ENCODE assay signal across 23 cellular contexts in the genomic region with DNA sequence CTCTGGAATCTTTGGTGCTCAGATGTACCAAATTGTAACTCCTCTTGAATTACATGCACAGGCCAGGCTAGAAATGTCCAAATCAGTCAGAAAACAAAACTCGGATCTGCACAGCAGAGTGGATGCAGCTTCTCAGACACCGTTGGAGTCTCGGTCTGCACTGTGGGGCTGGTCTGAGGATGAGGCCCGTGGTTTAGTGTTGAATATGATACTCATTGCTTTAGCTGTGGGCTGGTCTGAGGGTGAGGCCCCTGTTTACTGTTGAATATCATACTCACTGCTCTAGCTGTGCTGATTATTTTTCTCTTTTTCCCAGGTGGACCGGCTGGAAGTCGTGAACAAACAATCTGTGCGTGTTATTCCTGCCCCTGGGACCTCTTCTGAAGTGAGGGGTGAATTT. TPM values are rescaled to one million over a fixed set of nuclear protein-coding genes. Genes with fewer than 3 reads are reported as not detected.
DNase-seq lines count a peak whose midpoint lies in the region; ATAC-seq and TF ChIP-seq lines count a peak whose summit lies in the region.
"Had no signal": no experiment of that assay in that cellular context is flagged by ENCODE, and none has a peak within 500 bp of the region (broad histone marks: within the 10 kb centered on the region; RNA-seq: fewer than 3 reads in every experiment).

No MANE protein-coding gene starts in this region.

- TF ChIP-seq CTCF in activated CD8-positive, alpha-beta T cell treated with anti-CD3 and anti-CD28 coated beads for 36 hours (IDR thresholded peaks at IDR 0.05) = no peak
- no peak for TF ChIP-seq CTCF in osteoblast (IDR thresholded peaks at IDR 0.05; ENCODE audit: extremely low read depth, low read depth, low read length)

- no peak overlapping the region for H3K4me3 ChIP-seq in osteoblast (ENCODE audit: insufficient read depth, low read length)
- H3K4me3 ChIP-seq: A549; BLaER1 treated with 17β-estradiol and CSF1 and Interleukin-3, amounts not matched to agents 10 nM and 100 nM; GM12878; GM23338 had no signal

- POLR2A ChIA-PET in activated CD8-positive, alpha-beta T cell treated with anti-CD3 and anti-CD28 coated beads, Interleukin-2, amount 10 ng/mL, durations not matched to agents 7 days and 5 days (lab: Charles Lee) = interaction anchor here (0.8 kb wide), 1 partner anchor 12 kb away, joined by 4 read pairs; no protein-coding TSS in a partner anchor
- POLR2A ChIA-PET in activated CD8-positive, alpha-beta T cell treated with anti-CD3 and anti-CD28 coated beads for 36 hours (lab: Charles Lee) = no interaction called here

- intact Hi-C loops in activated CD8-positive, alpha-beta T cell treated with anti-CD3 and anti-CD28 coated beads for 36 hours (cut with micrococcal nuclease) = no loop called here

- peaks cover 14% of the 10 kb centered on the region for H3K4me1 Mint-ChIP-seq in activated CD8-positive, alpha-beta T cell treated with anti-CD3 and anti-CD28 coated beads, Interleukin-2, amount 10 ng/mL, durations not matched to agents 7 days and 5 days (ENCODE audit: low read depth)
- peaks cover 6% of the 10 kb centered on the region for H3K4me1 Mint-ChIP-seq in activated CD8-positive, alpha-beta T cell treated with anti-CD3 and anti-CD28 coated beads for 36 hours (ENCODE audit: low read depth)
- peaks cover 9% of the 10 kb centered on the region for H3K4me1 Mint-ChIP-seq in activated T-cell treated with anti-CD3 and anti-CD28 coated beads, Interleukin-2, amount 50 U/mL, for 72 hours (ENCODE audit: low read depth)
- H3K4me1 Mint-ChIP-seq: CD14-positive monocyte, GM23338, H9 had no signal

- peaks cover 10% of the 10 kb centered on the region for H3K79me2 ChIP-seq in osteoblast (ENCODE audit: insufficient read depth, low read length)

- no peaks in the 10 kb centered on the region for H3K9me3 Mint-ChIP-seq in activated CD8-positive, alpha-beta T cell treated with anti-CD3 and anti-CD28 coated beads, Interleukin-2, amount 10 ng/mL, durations not matched to agents 7 days and 5 days (ENCODE audit: insufficient read depth)
- no peaks in the 10 kb centered on the region for H3K9me3 Mint-ChIP-seq in activated CD8-positive, alpha-beta T cell treated with anti-CD3 and anti-CD28 coated beads for 36 hours
- no peaks in the 10 kb centered on the region for H3K9me3 Mint-ChIP-seq in activated T-cell treated with anti-CD3 and anti-CD28 coated beads, Interleukin-2, amount 50 U/mL, for 72 hours
- H3K9me3 Mint-ChIP-seq: CD4-positive, alpha-beta T cell; CD8-positive, alpha-beta memory T cell; GM23338; H9 had no signal

- no peaks in the 10 kb centered on the region for H3K4me1 ChIP-seq in osteoblast (ENCODE audit: insufficient read depth, low read length)
- H3K4me1 ChIP-seq: A549, BE2C had no signal

- peak overlapping the region; percentile 60 for H3K27ac Mint-ChIP-seq in activated CD8-positive, alpha-beta T cell treated with anti-CD3 and anti-CD28 coated beads, Interleukin-2, amount 10 ng/mL, durations not matched to agents 7 days and 5 days
- H3K27ac Mint-ChIP-seq in activated CD8-positive, alpha-beta T cell treated with anti-CD3 and anti-CD28 coated beads for 36 hours = no peak overlapping the region
- H3K27ac Mint-ChIP-seq in activated T-cell treated with anti-CD3 and anti-CD28 coated beads, Interleukin-2, amount 50 U/mL, for 72 hours = no peak overlapping the region
- H3K27ac Mint-ChIP-seq: CD4-positive, alpha-beta T cell; GM23338; H9 had no signal

- H3K9me3 ChIP-seq in osteoblast (ENCODE audit: low read depth, low read length) = no peaks in the 10 kb centered on the region
- H3K9me3 ChIP-seq: A549; BE2C; BLaER1 treated with 17β-estradiol and CSF1 and Interleukin-3, amounts not matched to agents 10 nM and 100 nM had no signal

- no peaks in the 10 kb centered on the region for H4K20me1 ChIP-seq in osteoblast (ENCODE audit: insufficient read depth, low read length)

- H2AFZ ChIP-seq in osteoblast (ENCODE audit: low read length) = no peak overlapping the region
- H2AFZ ChIP-seq: GM23338 had no signal

- H3K36me3 Mint-ChIP-seq in activated CD8-positive, alpha-beta T cell treated with anti-CD3 and anti-CD28 coated beads, Interleukin-2, amount 10 ng/mL, durations not matched to agents 7 days and 5 days (ENCODE audit: low read depth) = peaks cover 54% of the 10 kb centered on the region
- H3K36me3 Mint-ChIP-seq in activated CD8-positive, alpha-beta T cell treated with anti-CD3 and anti-CD28 coated beads for 36 hours (ENCODE audit: low read depth) = peaks cover 51% of the 10 kb centered on the region
- H3K36me3 Mint-ChIP-seq in activated T-cell treated with anti-CD3 and anti-CD28 coated beads, Interleukin-2, amount 50 U/mL, for 72 hours (ENCODE audit: insufficient read depth in 2 of 2) = peaks cover 13 to 31% of the 10 kb centered on the region in 2 donors

- no peak for DNase-seq in activated CD8-positive, alpha-beta T cell treated with anti-CD3 and anti-CD28 coated beads, Interleukin-2, amount 10 ng/mL, durations not matched to agents 7 days and 5 days
- DNase-seq in activated CD8-positive, alpha-beta T cell treated with anti-CD3 and anti-CD28 coated beads for 36 hours = no peak
- no peak for DNase-seq in activated T-cell treated with anti-CD3 and anti-CD28 coated beads, Interleukin-2, amount 50 U/mL, for 72 hours
- no peak for DNase-seq in activated T-cell treated with anti-CD3 and anti-CD28 coated beads, Interleukin-2, amount 50 U/mL, for 1 hour
- DNase-seq in osteoblast (ENCODE audit: insufficient read length, low spot score, missing footprints) = peak; percentile 18
- DNase-seq in hypothalamus (lab: John Stamatoyannopoulos, UW) = no peak
- DNase-seq: 8988T; ACHN; AML-193; BE2C; CD4-positive, alpha-beta T cell; CD8-positive, alpha-beta memory T cell; DMS 273 treated with DMSO at 0.1 percent for 48 hours; DMS79; EL; GDM1; H9 had no signal

- peaks cover 62% of the 10 kb centered on the region for H3K36me3 ChIP-seq in osteoblast (ENCODE audit: insufficient read depth, low read length)

- no peak for ATAC-seq in activated CD8-positive, alpha-beta T cell treated with anti-CD3 and anti-CD28 coated beads, Interleukin-2, amount 10 ng/mL, durations not matched to agents 7 days and 5 days
- no peak for ATAC-seq in activated CD8-positive, alpha-beta T cell treated with anti-CD3 and anti-CD28 coated beads for 36 hours
- peak; percentile 43 to 46 for ATAC-seq in activated T-cell treated with anti-CD3 and anti-CD28 coated beads, Interleukin-2, amount 50 U/mL, for 72 hours (replicated peaks in 1 of 2)
- ATAC-seq: A549, GM12878, GM23338, HCT116 had no signal

- H3K4me2 ChIP-seq in osteoblast (ENCODE audit: insufficient read depth, low read length) = no peak overlapping the region
- H3K4me2 ChIP-seq: A549; BLaER1 treated with 17β-estradiol and CSF1 and Interleukin-3, amounts not matched to agents 10 nM and 100 nM; GM23338 had no signal

- CTCF ChIA-PET in activated CD8-positive, alpha-beta T cell treated with anti-CD3 and anti-CD28 coated beads, Interleukin-2, amount 10 ng/mL, durations not matched to agents 7 days and 5 days (lab: Charles Lee) = no interaction called here
- CTCF ChIA-PET in activated CD8-positive, alpha-beta T cell treated with anti-CD3 and anti-CD28 coated beads for 36 hours (lab: Charles Lee) = no interaction called here

- H3K27ac ChIP-seq in osteoblast (ENCODE audit: low read depth, low read length) = no peak overlapping the region
- H3K27ac ChIP-seq: A549; BLaER1 treated with 17β-estradiol and CSF1 and Interleukin-3, amounts not matched to agents 10 nM and 100 nM had no signal

- no peak overlapping the region for H3K4me3 Mint-ChIP-seq in activated CD8-positive, alpha-beta T cell treated with anti-CD3 and anti-CD28 coated beads, Interleukin-2, amount 10 ng/mL, durations not matched to agents 7 days and 5 days
- H3K4me3 Mint-ChIP-seq in activated CD8-positive, alpha-beta T cell treated with anti-CD3 and anti-CD28 coated beads for 36 hours = no peak overlapping the region
- peak overlapping the region in 1 of 2 donors; percentile 45 for H3K4me3 Mint-ChIP-seq in activated T-cell treated with anti-CD3 and anti-CD28 coated beads, Interleukin-2, amount 50 U/mL, for 72 hours
- H3K4me3 Mint-ChIP-seq: CD14-positive monocyte; CD4-positive, alpha-beta T cell; CD8-positive, alpha-beta memory T cell; GM23338; H9 had no signal

- H3K27me3 Mint-ChIP-seq in activated CD8-positive, alpha-beta T cell treated with anti-CD3 and anti-CD28 coated beads, Interleukin-2, amount 10 ng/mL, durations not matched to agents 7 days and 5 days (ENCODE audit: low read depth) = no peaks in the 10 kb centered on the region
- H3K27me3 Mint-ChIP-seq in activated CD8-positive, alpha-beta T cell treated with anti-CD3 and anti-CD28 coated beads for 36 hours = no peaks in the 10 kb centered on the region
- H3K27me3 Mint-ChIP-seq in activated T-cell treated with anti-CD3 and anti-CD28 coated beads, Interleukin-2, amount 50 U/mL, for 72 hours (ENCODE audit: low read depth) = no peaks in the 10 kb centered on the region
- H3K27me3 Mint-ChIP-seq: CD4-positive, alpha-beta T cell; CD8-positive, alpha-beta memory T cell had no signal

- no peaks in the 10 kb centered on the region for H3K27me3 ChIP-seq in osteoblast (ENCODE audit: insufficient read depth, low read length)
- H3K27me3 ChIP-seq: BE2C; BLaER1 treated with 17β-estradiol and CSF1 and Interleukin-3, amounts not matched to agents 10 nM and 100 nM had no signal

RNA-seq across cellular contexts. Expression of gene DBNDD1, which starts 35.0 kb away (rescaled TPM):
- under 1 TPM in 1 of 2 experiments, not detected in 1; 0.18 TPM for total RNA-seq in activated CD8-positive, alpha-beta T cell treated with anti-CD3 and anti-CD28 coated beads, Interleukin-2, amount 10 ng/mL, durations not matched to agents 7 days and 5 days
- total RNA-seq in activated CD8-positive, alpha-beta T cell treated with anti-CD3 and anti-CD28 coated beads for 36 hours = under 1 TPM; 0.52 to 0.96 TPM
- total RNA-seq in activated T-cell treated with anti-CD3 and anti-CD28 coated beads, Interleukin-2, amount 50 U/mL, for 72 hours = 1 to 10 TPM in 1 of 2 donors, under 1 TPM in 1; 0.70 to 1.4 TPM
- 0.29 and 1.1 TPM in 2 replicates for total RNA-seq in osteoblast

RNA-seq across cellular contexts. Expression of gene DEF8, which starts 35.7 kb away (rescaled TPM):
- 10 to 100 TPM; 19.8 to 25.7 TPM for total RNA-seq in activated CD8-positive, alpha-beta T cell treated with anti-CD3 and anti-CD28 coated beads, Interleukin-2, amount 10 ng/mL, durations not matched to agents 7 days and 5 days
- total RNA-seq in activated CD8-positive, alpha-beta T cell treated with anti-CD3 and anti-CD28 coated beads for 36 hours = 10 to 100 TPM; 18.4 to 21.2 TPM
- total RNA-seq in activated T-cell treated with anti-CD3 and anti-CD28 coated beads, Interleukin-2, amount 50 U/mL, for 72 hours = 10 to 100 TPM; 22.5 to 23.8 TPM
- 48.6 and 48.9 TPM in 2 replicates for total RNA-seq in osteoblast

Comparison
In these comparisons a context has a peak if more than half of its experiments do, and no peak if none do; other contexts are left out.
1. ATAC-seq: peak in activated T-cell treated with anti-CD3 and anti-CD28 coated beads, Interleukin-2, amount 50 U/mL, for 72 hours (2 of 2); none in activated CD8-positive, alpha-beta T cell treated with anti-CD3 and anti-CD28 coated beads, Interleukin-2, amount 10 ng/mL, durations not matched to agents 7 days and 5 days (single experiment) and activated CD8-positive, alpha-beta T cell treated with anti-CD3 and anti-CD28 coated beads for 36 hours (single experiment).